In the genomic region with DNA sequence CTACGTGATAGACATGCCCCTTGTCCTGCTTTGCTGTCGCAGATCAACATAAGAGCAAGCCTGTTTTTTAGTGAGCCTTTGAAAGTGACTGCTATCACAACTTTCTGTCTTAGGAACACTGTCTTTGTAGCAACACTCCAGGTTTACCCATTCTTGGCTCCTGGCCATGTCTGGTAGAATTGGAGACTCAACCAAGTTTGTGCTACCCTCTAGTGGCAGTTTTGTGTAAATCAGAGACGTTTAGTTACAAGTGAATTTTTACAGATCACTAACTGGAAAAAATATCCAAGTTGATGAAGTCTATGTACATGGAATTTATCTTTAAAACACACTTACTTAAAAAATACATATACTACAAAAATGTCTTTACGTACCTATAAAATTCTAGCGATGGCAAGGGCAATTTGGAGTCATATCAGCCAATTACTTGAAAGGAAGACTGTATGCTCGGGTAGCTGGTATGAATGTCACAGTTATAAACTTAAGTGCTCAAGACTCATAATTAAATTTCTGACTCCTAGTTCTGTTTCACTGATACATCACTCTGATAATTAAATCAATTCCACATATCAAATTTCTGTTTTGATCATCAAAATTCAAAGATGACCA, we compare ENCODE assay signal across 7 cellular contexts.
DNase-seq lines count a peak whose midpoint lies in the region; ATAC-seq and TF ChIP-seq lines count a peak whose summit lies in the region.

No MANE protein-coding gene starts in this region.

- intact Hi-C loops in posterior vena cava (cut with DNase I) = no loop called here

- CTCF ChIA-PET in activated naive CD4-positive, alpha-beta T cell treated with anti-CD3 and anti-CD28 coated beads, Interleukin-2, amount 10 ng/mL, durations not matched to agents 7 days and 5 days (lab: Charles Lee) = interaction anchor here (0.7 to 1.2 kb wide), 4 partner anchors 9 to 771 kb away, joined by 3 to 5 read pairs (median 4); no protein-coding TSS in a partner anchor

- H3K27me3 Mint-ChIP-seq in activated naive CD4-positive, alpha-beta T cell treated with anti-CD3 and anti-CD28 coated beads, Interleukin-2, amount 10 ng/mL, durations not matched to agents 7 days and 5 days = no peaks in the 10 kb centered on the region
- no peaks in the 10 kb centered on the region for H3K27me3 Mint-ChIP-seq in glutamatergic neuron (ENCODE audit: unreplicated experiment)

- H3K4me3 Mint-ChIP-seq in activated naive CD4-positive, alpha-beta T cell treated with anti-CD3 and anti-CD28 coated beads, Interleukin-2, amount 10 ng/mL, durations not matched to agents 7 days and 5 days = no peak overlapping the region
- no peak overlapping the region for H3K4me3 Mint-ChIP-seq in glutamatergic neuron (ENCODE audit: unreplicated experiment)

- H3K36me3 Mint-ChIP-seq in activated naive CD4-positive, alpha-beta T cell treated with anti-CD3 and anti-CD28 coated beads, Interleukin-2, amount 10 ng/mL, durations not matched to agents 7 days and 5 days = no peaks in the 10 kb centered on the region
- H3K36me3 Mint-ChIP-seq in glutamatergic neuron (ENCODE audit: unreplicated experiment) = no peaks in the 10 kb centered on the region

- H3K27ac Mint-ChIP-seq in activated naive CD4-positive, alpha-beta T cell treated with anti-CD3 and anti-CD28 coated beads, Interleukin-2, amount 10 ng/mL, durations not matched to agents 7 days and 5 days = no peak overlapping the region
- no peak overlapping the region for H3K27ac Mint-ChIP-seq in glutamatergic neuron (ENCODE audit: unreplicated experiment)

- TF ChIP-seq CTCF in glutamatergic neuron (IDR thresholded peaks at IDR 0.05; ENCODE audit: partially characterized antibody, unreplicated experiment) = peak; percentile 78

- DNase-seq in GM04504 (ENCODE audit: low read depth) (peak; percentile 69), HuH-7.5 (ENCODE audit: low spot score) (peak; percentile 10), NOMO-1 treated with DMSO at 0.1 percent for 48 hours (lab: John Stamatoyannopoulos, UW; ENCODE audit: unreplicated experiment) (peak; percentile 57), glutamatergic neuron (no peak), posterior vena cava (ENCODE audit: low spot score) (peak; percentile 67)
- peak; percentile 32 for DNase-seq in activated naive CD4-positive, alpha-beta T cell treated with anti-CD3 and anti-CD28 coated beads, Interleukin-2, amount 10 ng/mL, durations not matched to agents 7 days and 5 days

- no peaks in the 10 kb centered on the region for H3K9me3 Mint-ChIP-seq in activated naive CD4-positive, alpha-beta T cell treated with anti-CD3 and anti-CD28 coated beads, Interleukin-2, amount 10 ng/mL, durations not matched to agents 7 days and 5 days
- H3K9me3 Mint-ChIP-seq in glutamatergic neuron (ENCODE audit: unreplicated experiment) = no peaks in the 10 kb centered on the region

- no peaks in the 10 kb centered on the region for H3K4me1 Mint-ChIP-seq in activated naive CD4-positive, alpha-beta T cell treated with anti-CD3 and anti-CD28 coated beads, Interleukin-2, amount 10 ng/mL, durations not matched to agents 7 days and 5 days
- H3K4me1 Mint-ChIP-seq in glutamatergic neuron (ENCODE audit: low read depth, unreplicated experiment) = no peaks in the 10 kb centered on the region

- ATAC-seq in GM21576 (IDR thresholded peaks at IDR 0.05; ENCODE audit: unreplicated experiment) = peak; percentile 72
